Comparison of ENCODE assay signal across 18 cellular contexts in genomic region chr4:72006576-72006975, GRCh38. TPM values are rescaled to one million over a fixed set of nuclear protein-coding genes. Genes with fewer than 3 reads are reported as not detected.
A peak's percentile ranks its signal among the peaks of the same experiment; 100 is the strongest.
DNase-seq lines count a peak whose midpoint lies in the region; ATAC-seq and TF ChIP-seq lines count a peak whose summit lies in the region.
"Had no signal": no experiment of that assay in that cellular context is flagged by ENCODE, and none has a peak within 500 bp of the region (broad histone marks: within the 10 kb centered on the region; RNA-seq: fewer than 3 reads in every experiment).

No MANE protein-coding gene starts in this region.

- no peaks in the 10 kb centered on the region for H3K79me2 ChIP-seq in hepatocyte

- WGBS in hepatocyte (ENCODE audit: low lambda C conversion rate, missing lambda C conversion rate), result 74% methylated on average over 2 of the region's 2 CpGs

- no peaks in the 10 kb centered on the region for H3K9me2 ChIP-seq in hepatocyte (replicated peaks; ENCODE audit: insufficient read depth)

- no peaks in the 10 kb centered on the region for H3K9me3 ChIP-seq in hepatocyte (ENCODE audit: low read depth)

- no peak overlapping the region for H3K4me3 ChIP-seq in epithelial cell of esophagus (ENCODE audit: low read length)
- no peak overlapping the region for H3K4me3 ChIP-seq in retinal pigment epithelial cell (ENCODE audit: low read length)
- no peak overlapping the region for H3K4me3 ChIP-seq in hepatocyte
- H3K4me3 ChIP-seq: SK-N-MC had no signal

- peak; percentile 52 for DNase-seq in GM03348 (ENCODE audit: low spot score)
- DNase-seq in RPMI7951 (ENCODE audit: low read depth), result peak; percentile 3
- DNase-seq in epithelial cell of esophagus (ENCODE audit: low read depth), result peak; percentile 78
- peak; percentile 33 for DNase-seq in retinal pigment epithelial cell (ENCODE audit: low read depth)
- no peak for DNase-seq in hepatocyte (ENCODE audit: low spot score)
- DNase-seq in pons (ENCODE audit: low spot score), result no peak
- DNase-seq in NCI-H2196 treated with DMSO at 0.1 percent for 48 hours (lab: John Stamatoyannopoulos, UW; ENCODE audit: unreplicated experiment), result no peak
- DNase-seq: activated naive CD4-positive, alpha-beta T cell treated with anti-CD3 and anti-CD28 coated beads, Interleukin-2, amount 10 ng/mL, durations not matched to agents 7 days and 5 days; GOT3; islet precursor cell; NCI-H2107; stimulated activated CD4-positive, alpha-beta T cell treated with anti-CD3 and anti-CD28 coated beads, Interleukin-4, amount 100 ng/mL, for 24 hours; WERI-Rb-1 had no signal

- no peaks in the 10 kb centered on the region for H3K27me3 ChIP-seq in hepatocyte

- no peaks in the 10 kb centered on the region for H3K36me3 ChIP-seq in hepatocyte (replicated peaks; ENCODE audit: insufficient read depth, low read depth)
- H3K36me3 ChIP-seq: WERI-Rb-1 had no signal

- no peaks in the 10 kb centered on the region for H4K20me1 ChIP-seq in hepatocyte (ENCODE audit: insufficient read depth, poor library complexity, severe bottlenecking)

- H2AFZ ChIP-seq in hepatocyte, result no peak overlapping the region

- no peak overlapping the region for H3K27ac ChIP-seq in hepatocyte
- H3K27ac ChIP-seq: HL-60, SK-N-MC, WERI-Rb-1 had no signal

- H3K4me2 ChIP-seq in hepatocyte, result no peak overlapping the region

- no peak for ATAC-seq in HG02884 (IDR thresholded peaks at IDR 0.05; ENCODE audit: unreplicated experiment)
- ATAC-seq: stimulated activated memory B cell treated with anti-CD40 and anti-IgM and Interleukin-4, amounts not matched to agents 10 μg/mL and 1 μg/mL and 100 μg/mL, for 72 hours had no signal

- H3K4me1 ChIP-seq in hepatocyte (ENCODE audit: insufficient read depth), result no peaks in the 10 kb centered on the region

- no peak for TF ChIP-seq CTCF in epithelial cell of esophagus (IDR thresholded peaks at IDR 0.05; ENCODE audit: insufficient read depth, low read depth, low read length, missing control alignments)
- TF ChIP-seq CTCF in retinal pigment epithelial cell (conservative IDR thresholded peaks at IDR 0.05; ENCODE audit: low read depth, low read length), result no peak
- TF ChIP-seq CTCF in hepatocyte (IDR thresholded peaks at IDR 0.05; ENCODE audit: poor library complexity), result no peak

RNA-seq across cellular contexts. Expression of gene NPFFR2, which starts 25.2 kb away (rescaled TPM):
- total RNA-seq in RPMI7951 (2014; rRNA removed; shearing (Covaris generic)), result 0.10 TPM in 1 of 2 replicates, not detected in the other
- total RNA-seq in hepatocyte, result 1.4 and 2.9 TPM in 2 replicates
- 1.8 and 2.0 TPM in 2 replicates for polyA plus RNA-seq in hepatocyte
- total RNA-seq: chondrocyte had no signal

Comparison
In these comparisons a context has a peak if more than half of its experiments do, and no peak if none do; other contexts are left out.
1. DNase-seq: peak in GM03348 (single experiment), RPMI7951 (single experiment), epithelial cell of esophagus (single experiment) and retinal pigment epithelial cell (single experiment); none in hepatocyte (single experiment), pons (single experiment) and NCI-H2196 treated with DMSO at 0.1 percent for 48 hours (single experiment).